Comparison of ENCODE assay signal across 15 cellular contexts in the genomic region with DNA sequence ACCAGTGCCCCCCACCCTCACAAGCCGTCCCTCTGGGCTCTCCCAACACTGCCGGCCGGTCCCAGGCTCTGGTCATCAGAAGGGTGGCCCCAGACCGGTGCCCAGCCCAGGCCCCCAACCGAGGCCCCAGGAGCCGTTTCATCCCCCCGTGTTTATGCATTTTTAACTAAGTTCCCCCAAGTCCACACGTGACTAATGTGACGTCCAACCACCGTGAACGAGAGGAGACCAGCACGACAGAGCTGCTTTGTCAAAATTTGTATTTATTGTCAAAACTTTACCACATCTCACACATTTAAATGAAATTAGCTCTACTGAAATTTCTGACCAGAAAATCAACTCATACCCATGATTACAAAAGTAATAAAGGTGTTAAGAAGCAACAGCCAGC. TPM values are rescaled to one million over a fixed set of nuclear protein-coding genes. Genes with fewer than 3 reads are reported as not detected.
A peak's percentile ranks its signal among the peaks of the same experiment; 100 is the strongest.
DNase-seq lines count a peak whose midpoint lies in the region; ATAC-seq, FAIRE-seq and TF ChIP-seq lines count a peak whose summit lies in the region.
"Had no signal": no experiment of that assay in that cellular context is flagged by ENCODE, and none has a peak within 500 bp of the region (broad histone marks: within the 10 kb centered on the region; RNA-seq: fewer than 3 reads in every experiment).

No MANE protein-coding gene starts in this region.

- POLR2A ChIA-PET in A549 (lab: Yijun Ruan, JAX) (no interaction called here), HCT116 (lab: Charles Lee) (interaction anchor here (1.5 kb wide), 1 partner anchor 11 kb away, joined by 3 read pairs; no protein-coding TSS in a partner anchor), K562 (lab: Yijun Ruan, JAX) (interaction anchor here (0.6 to 3.1 kb wide), 3 partner anchors 11 to 224 kb away, joined by 3 to 18 read pairs (median 7); no protein-coding TSS in a partner anchor)

- H3K9me3 ChIP-seq in A549 = no peaks in the 10 kb centered on the region
- no peaks in the 10 kb centered on the region for H3K9me3 ChIP-seq in HCT116 (ENCODE audit: control insufficient read depth in 1 of 2, insufficient read depth in 1 of 2, low read depth in 1 of 2, low read length in 2 of 2)
- H3K9me3 ChIP-seq in K562 (replicated peaks; ENCODE audit: control insufficient read depth, insufficient read depth, low read depth, low read length) = no peaks in the 10 kb centered on the region
- no peaks in the 10 kb centered on the region for H3K9me3 ChIP-seq in hepatocyte (ENCODE audit: low read depth)

- H3K36me3 ChIP-seq in HCT116 (ENCODE audit: control insufficient read depth in 1 of 2, insufficient read depth in 2 of 2, low read length in 2 of 2) = no peaks in the 10 kb centered on the region
- H3K36me3 ChIP-seq in K562 (ENCODE audit: control insufficient read depth, insufficient read depth, low read length) = no peaks in the 10 kb centered on the region
- H3K36me3 ChIP-seq in hepatocyte (replicated peaks; ENCODE audit: insufficient read depth, low read depth) = no peaks in the 10 kb centered on the region

- TF ChIP-seq POLR2A in A549 (IDR thresholded peaks at IDR 0.05; ENCODE audit: low read length) = no peak
- no peak for TF ChIP-seq POLR2A in HCT116 (IDR thresholded peaks at IDR 0.05; ENCODE audit: borderline replicate concordance, extremely low read depth, insufficient read depth, insufficient read length)
- no peak for TF ChIP-seq POLR2A in K562 (conservative IDR thresholded peaks at IDR 0.05)

- no TSS peak for BruUV-seq in HCT116 (replicated peaks; lab: Mats Ljungman, UMichigan)
- no TSS peak for BruUV-seq in K562 (replicated peaks; lab: Mats Ljungman, UMichigan)

- WGBS in A549 (ENCODE audit: missing lambda C conversion rate) = 86% methylated on average over 12 of the region's 12 CpGs
- 3% methylated on average over 6 of the region's 12 CpGs for WGBS in K562 (ENCODE audit: insufficient coverage, low coverage, missing lambda C conversion rate)
- 82% methylated on average over 10 of the region's 12 CpGs for WGBS in hepatocyte (ENCODE audit: low lambda C conversion rate, missing lambda C conversion rate)

- TF ChIP-seq CTCF in A549 (IDR thresholded peaks at IDR 0.05) (no peak), HCT116 (IDR thresholded peaks at IDR 0.05 in 2 of 3, conservative IDR thresholded peaks at IDR 0.05 in 1 of 3; ENCODE audit: borderline replicate concordance in 1 of 3, insufficient read depth in 1 of 3, low read depth in 2 of 3, low read length in 2 of 3) (no peak), K562 (IDR thresholded peaks at IDR 0.05 in 2 of 3, conservative IDR thresholded peaks at IDR 0.05 in 1 of 3; ENCODE audit: insufficient read depth in 2 of 3, low read depth in 1 of 3, low read length in 3 of 3) (no peak), hepatocyte (IDR thresholded peaks at IDR 0.05; ENCODE audit: poor library complexity) (no peak)

- FAIRE-seq in A549 (lab: Jason Lieb, UNC) = no peak
- FAIRE-seq in K562 (lab: Jason Lieb, UNC) = peak; percentile 76

- no peaks in the 10 kb centered on the region for H3K9me1 ChIP-seq in K562 (ENCODE audit: control insufficient read depth, insufficient read depth, low read length)

- no peaks in the 10 kb centered on the region for H3K79me2 ChIP-seq in HCT116 (ENCODE audit: insufficient read depth, low read length)
- H3K79me2 ChIP-seq in K562 (ENCODE audit: control insufficient read depth, insufficient read depth, low read length) = no peaks in the 10 kb centered on the region
- no peaks in the 10 kb centered on the region for H3K79me2 ChIP-seq in hepatocyte

- intact Hi-C loops in HCT116 (cut with micrococcal nuclease) = no loop called here
- intact Hi-C loops in K562 (cut with micrococcal nuclease) = loop anchor here (2.0 to 5.0 kb wide), 2 partner anchors 67 to 104 kb away; no protein-coding TSS in a partner anchor

- DNase-seq in A549 (ENCODE audit: low read depth in 1 of 2, low spot score in 1 of 2) (no peak), HCT116 (ENCODE audit: low read depth, low spot score) (no peak), K562 (ENCODE audit: extremely low read depth in 1 of 4, low spot score in 3 of 4) (no peak), hepatocyte (ENCODE audit: low spot score) (no peak), GM19238 (ENCODE audit: insufficient read length, low spot score) (no peak), NCI-H1417 (lab: John Stamatoyannopoulos, UW) (no peak), COLO829 (ENCODE audit: low spot score) (no peak)
- DNase-seq: C1 segment of cervical spinal cord; CD4-positive, alpha-beta T cell; GF-D8 had no signal

- CTCF ChIA-PET in A549 (lab: Yijun Ruan, JAX) (interaction anchor here (1.0 to 3.7 kb wide), 4 partner anchors 10 to 121 kb away, joined by 3 to 39 read pairs (median 5); no protein-coding TSS in a partner anchor), HCT116 (lab: Charles Lee) (no interaction called here), K562 (lab: Yijun Ruan, JAX; ENCODE audit: low intra/inter-chr PET ratio) (no interaction called here)

- TF ChIP-seq EP300 in A549 (IDR thresholded peaks at IDR 0.05) (no peak), K562 (IDR thresholded peaks at IDR 0.05; ENCODE audit: low read length) (no peak)

- RAD21 ChIA-PET in HCT116 (lab: Charles Lee; ENCODE audit: low non-redundant PET in 1 of 2, low total read pairs in 2 of 2, uncharacterized antibody in 2 of 2, unreplicated experiment in 2 of 2) = no interaction called here

- H3K4me2 ChIP-seq in A549 = peak overlapping the region; percentile 5; the same call in 2 of the 3 replicates
- H3K4me2 ChIP-seq in HCT116 (ENCODE audit: low read length) = peak overlapping the region; percentile 25; the same call in 1 of the 2 replicates
- peak overlapping the region; percentile 64 for H3K4me2 ChIP-seq in K562 (ENCODE audit: insufficient read depth, low read length)
- peak overlapping the region; percentile 55 for H3K4me2 ChIP-seq in hepatocyte

- H2AFZ ChIP-seq in HCT116 (ENCODE audit: low read depth, low read length, poor library complexity, severe bottlenecking) = no peak overlapping the region
- H2AFZ ChIP-seq in K562 (ENCODE audit: low read depth, low read length) = peak overlapping the region; percentile 60
- H2AFZ ChIP-seq in hepatocyte = no peak overlapping the region

- H3K4me1 ChIP-seq in A549 = peaks cover 8% of the 10 kb centered on the region
- peaks cover 0 to 9% of the 10 kb centered on the region in 2 experiments; a peak in 1 of 4 replicates for H3K4me1 ChIP-seq in HCT116 (ENCODE audit: control insufficient read depth in 1 of 2, insufficient read depth in 2 of 2, low read length in 2 of 2)
- peaks cover 36 to 97% of the 10 kb centered on the region in 2 experiments for H3K4me1 ChIP-seq in K562 (replicated peaks in 1 of 2; ENCODE audit: control insufficient read depth in 2 of 2, insufficient read depth in 2 of 2, low read length in 2 of 2)
- H3K4me1 ChIP-seq in hepatocyte (ENCODE audit: insufficient read depth) = peaks cover 11% of the 10 kb centered on the region

- H3K27me3 ChIP-seq in HCT116 (ENCODE audit: insufficient read depth, low read length) (no peaks in the 10 kb centered on the region), K562 (ENCODE audit: control insufficient read depth in 2 of 2, insufficient read depth in 2 of 2, low read length in 2 of 2) (no peaks in the 10 kb centered on the region; a peak in 1 of 5 replicates), hepatocyte (no peaks in the 10 kb centered on the region)

- in situ Hi-C loops in K562 (cut with MboI) = loop anchor here (5.0 kb wide), 2 partner anchors 61 to 99 kb away; partner anchors contain the start of genes TUBGCP2 and ZNF511

- peak overlapping the region in 1 of 2 experiments; percentile 71; a peak in 3 of 6 replicates for H3K27ac ChIP-seq in A549
- no peak overlapping the region for H3K27ac ChIP-seq in HCT116 (ENCODE audit: low read depth, low read length)
- H3K27ac ChIP-seq in K562 (ENCODE audit: extremely low read depth, low read depth, low read length) = peak overlapping the region; percentile 79
- peak overlapping the region; percentile 72 for H3K27ac ChIP-seq in hepatocyte
- H3K27ac ChIP-seq: 22Rv1 had no signal

- H3K9ac ChIP-seq in HCT116 (ENCODE audit: low read length) = no peak overlapping the region
- peak overlapping the region; percentile 51 to 68 for H3K9ac ChIP-seq in K562 (ENCODE audit: insufficient read depth in 1 of 2, low read depth in 2 of 2, low read length in 2 of 2)

- ATAC-seq in A549 (no peak), HCT116 (no peak), K562 (peak; percentile 16), HG03460 (IDR thresholded peaks at IDR 0.05; ENCODE audit: unreplicated experiment) (no peak)

- H3K4me3 ChIP-seq in A549 (no peak overlapping the region), HCT116 (replicated peaks in 1 of 2; ENCODE audit: low read depth in 1 of 2, low read length in 2 of 2) (no peak overlapping the region), K562 (peak overlapping the region; percentile 17; the same call in 1 of the 2 replicates), hepatocyte (no peak overlapping the region)

- TF ChIP-seq RAD21 in A549 (conservative IDR thresholded peaks at IDR 0.05 in 1 of 2, IDR thresholded peaks at IDR 0.05 in 1 of 2) (no peak), HCT116 (IDR thresholded peaks at IDR 0.05; ENCODE audit: low read depth) (no peak), K562 (CRISPR knock-in tag; conservative IDR thresholded peaks at IDR 0.05 in 1 of 2, IDR thresholded peaks at IDR 0.05 in 1 of 2) (no peak)

- H4K20me1 ChIP-seq in HCT116 (ENCODE audit: insufficient read depth) (no peaks in the 10 kb centered on the region), K562 (replicated peaks; ENCODE audit: control insufficient read depth, insufficient read depth, low read length) (no peaks in the 10 kb centered on the region), hepatocyte (ENCODE audit: insufficient read depth, poor library complexity, severe bottlenecking) (no peaks in the 10 kb centered on the region)

- H3K9me2 ChIP-seq in HCT116 (ENCODE audit: insufficient read depth) (no peaks in the 10 kb centered on the region), hepatocyte (replicated peaks; ENCODE audit: insufficient read depth) (no peaks in the 10 kb centered on the region)

RNA-seq across cellular contexts. Expression of gene VENTX, which starts 8.6 kb away (rescaled TPM):
- not detected in 2 replicates for polyA plus RNA-seq in A549 (2011; rRNA removed)
- polyA plus RNA-seq in A549 (2012; cell fraction: cytosol; rRNA removed) = not detected in 2 replicates
- not detected in 2 replicates for polyA plus RNA-seq in A549 (2012; cell fraction: nucleus; rRNA removed)
- polyA plus RNA-seq in A549 (2017; fragmentation: RNase III; extraction: RNeasy Plus Mini Kit Qiagen cat#74134 plus additional on column Dnase treatment) = not detected in 3 replicates
- polyA minus RNA-seq in A549 (2011; rRNA and poly(A)+ RNA removed) = not detected in 2 replicates
- not detected for total RNA-seq in HCT116 (2021; ENCODE audit: unreplicated experiment)
- not detected in 2 replicates for polyA plus RNA-seq in HCT116 (2012)
- total RNA-seq in K562 (2011; cell fraction: chromatin; rRNA removed; ENCODE audit: low replicate concordance) = 1.8 and 3.5 TPM in 2 replicates
- total RNA-seq in K562 (2011; cell fraction: nucleolus; rRNA removed) = 2.1 and 2.7 TPM in 2 replicates
- 1.6 and 1.7 TPM in 2 replicates for total RNA-seq in K562 (2011; cell fraction: nucleoplasm; rRNA removed)
- 0.45 and 0.49 TPM in 2 replicates for total RNA-seq in K562 (2014; rRNA removed)
- total RNA-seq in K562 (2014; rRNA removed; fragmentation: Illumina TruSeq; extraction: Trizol) = 0.16 and 0.18 TPM in 2 replicates
- total RNA-seq in K562 (2015; rRNA removed; fragmentation: Illumina TruSeq; extraction: Trizol) = 0.07 and 0.23 TPM in 2 replicates
- 0.55 and 0.69 TPM in 2 replicates for total RNA-seq in K562 (2021)
- 0.03 and 0.21 TPM in 2 replicates for polyA plus RNA-seq in K562 (2011; rRNA removed)
- polyA plus RNA-seq in K562 (2011; cell fraction: cytosol; rRNA removed) = 0.07 and 0.60 TPM in 2 replicates
- 0.17 and 2.0 TPM in 2 replicates for polyA plus RNA-seq in K562 (2011; cell fraction: nucleus; rRNA removed)
- 0.48 and 1.4 TPM in 2 replicates for polyA plus RNA-seq in K562 (2012)
- 0.19 and 0.29 TPM in 2 replicates for polyA plus RNA-seq in K562 (2014; fragmentation: Illumina TruSeq; extraction: Trizol)
- polyA plus RNA-seq in K562 (2014; fragmentation: Nextera tagmentation; extraction: Ambion mirVana) = under 1 TPM in 1 of 2 experiments, not detected in 1; 0.07 TPM
- polyA plus RNA-seq in K562 (2014; rRNA removed) = 0.36 and 0.70 TPM in 2 replicates
- polyA minus RNA-seq in K562 (2011; rRNA and poly(A)+ RNA removed) = not detected in 2 replicates
- polyA minus RNA-seq in K562 (2011; cell fraction: cytosol; rRNA and poly(A)+ RNA removed) = not detected in 2 replicates
- 0.11 and 0.27 TPM in 2 replicates for polyA minus RNA-seq in K562 (2011; cell fraction: nucleus; rRNA and poly(A)+ RNA removed)
- total RNA-seq in hepatocyte = not detected in 2 replicates
- not detected in 2 replicates for polyA plus RNA-seq in hepatocyte
- total RNA-seq: H4, HT-29 had no signal
- polyA plus RNA-seq: IgD-negative memory B cell had no signal

RNA-seq across cellular contexts. Expression of gene UTF1, which starts 16.2 kb away (rescaled TPM):
- not detected in 2 replicates for polyA plus RNA-seq in A549 (2011; rRNA removed)
- not detected in 2 replicates for polyA plus RNA-seq in A549 (2012; cell fraction: cytosol; rRNA removed)
- not detected in 2 replicates for polyA plus RNA-seq in A549 (2012; cell fraction: nucleus; rRNA removed)
- polyA plus RNA-seq in A549 (2017; fragmentation: RNase III; extraction: RNeasy Plus Mini Kit Qiagen cat#74134 plus additional on column Dnase treatment) = not detected in 3 replicates
- not detected in 2 replicates for polyA minus RNA-seq in A549 (2011; rRNA and poly(A)+ RNA removed)
- not detected for total RNA-seq in HCT116 (2021; ENCODE audit: unreplicated experiment)
- not detected in 2 replicates for polyA plus RNA-seq in HCT116 (2012)
- not detected in 2 replicates for total RNA-seq in K562 (2011; cell fraction: chromatin; rRNA removed; ENCODE audit: low replicate concordance)
- total RNA-seq in K562 (2011; cell fraction: nucleolus; rRNA removed) = not detected in 2 replicates
- not detected in 2 replicates for total RNA-seq in K562 (2011; cell fraction: nucleoplasm; rRNA removed)
- total RNA-seq in K562 (2014; rRNA removed) = not detected in 2 replicates
- total RNA-seq in K562 (2014; rRNA removed; fragmentation: Illumina TruSeq; extraction: Trizol) = not detected in 2 replicates
- total RNA-seq in K562 (2015; rRNA removed; fragmentation: Illumina TruSeq; extraction: Trizol) = not detected in 2 replicates
- 0.16 and 0.35 TPM in 2 replicates for total RNA-seq in K562 (2021)
- not detected in 2 replicates for polyA plus RNA-seq in K562 (2011; rRNA removed)
- 0.12 TPM in 1 of 2 replicates, not detected in the other for polyA plus RNA-seq in K562 (2011; cell fraction: cytosol; rRNA removed)
- 0.14 TPM in 1 of 2 replicates, not detected in the other for polyA plus RNA-seq in K562 (2011; cell fraction: nucleus; rRNA removed)
- 0.09 and 0.28 TPM in 2 replicates for polyA plus RNA-seq in K562 (2012)
- polyA plus RNA-seq in K562 (2014; fragmentation: Illumina TruSeq; extraction: Trizol) = not detected in 2 replicates
- polyA plus RNA-seq in K562 (2014; fragmentation: Nextera tagmentation; extraction: Ambion mirVana) = not detected
- polyA plus RNA-seq in K562 (2014; rRNA removed) = 0.46 TPM in 1 of 2 replicates, not detected in the other
- not detected in 2 replicates for polyA minus RNA-seq in K562 (2011; rRNA and poly(A)+ RNA removed)
- polyA minus RNA-seq in K562 (2011; cell fraction: cytosol; rRNA and poly(A)+ RNA removed) = not detected in 2 replicates
- polyA minus RNA-seq in K562 (2011; cell fraction: nucleus; rRNA and poly(A)+ RNA removed) = not detected in 2 replicates
- total RNA-seq in hepatocyte = not detected in 2 replicates
- polyA plus RNA-seq in hepatocyte = not detected in 2 replicates
- total RNA-seq: CD4-positive, alpha-beta T cell; H4; HT-29 had no signal
- polyA plus RNA-seq: IgD-negative memory B cell had no signal

RNA-seq across cellular contexts. Expression of gene ADAM8, which starts 30.4 kb away (rescaled TPM):
- polyA plus RNA-seq in A549 (2011; rRNA removed) (1.4 TPM in 2 replicates), A549 (2017; fragmentation: RNase III; extraction: RNeasy Plus Mini Kit Qiagen cat#74134 plus additional on column Dnase treatment) (4.1 to 5.2 TPM (median 4.4 TPM) in 3 replicates), K562 (2011; rRNA removed) (1.5 and 5.8 TPM in 2 replicates), K562 (2014; fragmentation: Illumina TruSeq; extraction: Trizol) (1.1 and 3.4 TPM in 2 replicates), K562 (2014; fragmentation: Nextera tagmentation; extraction: Ambion mirVana) (under 1 TPM; 0.07 to 0.14 TPM), K562 (2014; rRNA removed) (5.0 and 7.2 TPM in 2 replicates), hepatocyte (3.0 and 5.4 TPM in 2 replicates)
- polyA plus RNA-seq in A549 (2012; cell fraction: cytosol; rRNA removed) = 2.2 and 4.0 TPM in 2 replicates
- 39.8 and 45.3 TPM in 2 replicates for polyA plus RNA-seq in A549 (2012; cell fraction: nucleus; rRNA removed)
- 0.66 and 1.2 TPM in 2 replicates for polyA minus RNA-seq in A549 (2011; rRNA and poly(A)+ RNA removed)
- total RNA-seq in HCT116 (2021; ENCODE audit: unreplicated experiment) (4.1 TPM), K562 (2014; rRNA removed) (2.9 and 3.3 TPM in 2 replicates), K562 (2014; rRNA removed; fragmentation: Illumina TruSeq; extraction: Trizol) (0.19 and 0.25 TPM in 2 replicates), K562 (2015; rRNA removed; fragmentation: Illumina TruSeq; extraction: Trizol) (1.0 TPM in 2 replicates), K562 (2021) (6.1 and 7.0 TPM in 2 replicates), hepatocyte (1.9 and 5.1 TPM in 2 replicates)
- polyA plus RNA-seq in HCT116 (2012) = 1.1 and 2.4 TPM in 2 replicates
- total RNA-seq in K562 (2011; cell fraction: chromatin; rRNA removed; ENCODE audit: low replicate concordance) = 8.0 and 37.9 TPM in 2 replicates
- 34.7 and 35.9 TPM in 2 replicates for total RNA-seq in K562 (2011; cell fraction: nucleolus; rRNA removed)
- total RNA-seq in K562 (2011; cell fraction: nucleoplasm; rRNA removed) = 11.8 and 15.8 TPM in 2 replicates
- polyA plus RNA-seq in K562 (2011; cell fraction: cytosol; rRNA removed) = 5.3 and 5.8 TPM in 2 replicates
- polyA plus RNA-seq in K562 (2011; cell fraction: nucleus; rRNA removed) = 42.9 and 49.0 TPM in 2 replicates
- polyA plus RNA-seq in K562 (2012) = 4.0 and 16.8 TPM in 2 replicates
- 1.0 and 1.6 TPM in 2 replicates for polyA minus RNA-seq in K562 (2011; rRNA and poly(A)+ RNA removed)
- 3.1 and 5.6 TPM in 2 replicates for polyA minus RNA-seq in K562 (2011; cell fraction: cytosol; rRNA and poly(A)+ RNA removed)
- 14.7 and 18.5 TPM in 2 replicates for polyA minus RNA-seq in K562 (2011; cell fraction: nucleus; rRNA and poly(A)+ RNA removed)

Comparison
In these comparisons a context has a peak if more than half of its experiments do, and no peak if none do; other contexts are left out.
1. H3K4me2 ChIP-seq: peak in every context shown above with its lines; median percentile 64 in K562; 55 in hepatocyte; 25 in HCT116; 5 in A549.
2. Of the 35 proteins assayed by ChIP-seq in both K562 and A549: peak only in K562: BHLHE40 and USF2; only in A549: none; in both: none; in neither: 33.